ENCODE assay signal across 9 cellular contexts in genomic region chr6:7390218-7390878, GRCh38. TPM values are rescaled to one million over a fixed set of nuclear protein-coding genes. Genes with fewer than 3 reads are reported as not detected.
DNase-seq lines count a peak whose midpoint lies in the region; ATAC-seq, FAIRE-seq and TF ChIP-seq lines count a peak whose summit lies in the region.
"Had no signal": no experiment of that assay in that cellular context is flagged by ENCODE, and none has a peak within 500 bp of the region (broad histone marks: within the 10 kb centered on the region; RNA-seq: fewer than 3 reads in every experiment).

No MANE protein-coding gene starts in this region.

- peak overlapping the region; percentile 80; the same call in 1 of the 2 replicates for H2AFZ ChIP-seq in Karpas-422 (ENCODE audit: low read length)

- no peak for FAIRE-seq in bronchial epithelial cell (lab: Jason Lieb, UNC)

- H3K36me3 ChIP-seq in Karpas-422 (ENCODE audit: insufficient read depth, low read length) (peaks cover 23% of the 10 kb centered on the region), bronchial epithelial cell (ENCODE audit: control insufficient read depth, insufficient read depth, low read length) (no peaks in the 10 kb centered on the region)

- in situ Hi-C loops in Caki2 (cut with HindIII; ENCODE audit: low pct_unique_long_range_greater_than_20kb, low sequenced_read_pairs) = no loop called here
- in situ Hi-C loops in G401 (cut with HindIII; ENCODE audit: low sequenced_read_pairs) = no loop called here

- peak overlapping the region; percentile 89 for H3K9ac ChIP-seq in Karpas-422 (ENCODE audit: low read length)

- H3K79me2 ChIP-seq in Karpas-422 (ENCODE audit: low read length) = peaks cover 50% of the 10 kb centered on the region

- peak overlapping the region; percentile 68 for H3K27ac ChIP-seq in Karpas-422 (ENCODE audit: low read length)

- no peaks in the 10 kb centered on the region for H3K9me2 ChIP-seq in Karpas-422 (replicated peaks; ENCODE audit: insufficient read depth, low read length)

- H3K27me3 ChIP-seq in Karpas-422 (ENCODE audit: low read length) = no peaks in the 10 kb centered on the region
- no peaks in the 10 kb centered on the region for H3K27me3 ChIP-seq in bronchial epithelial cell (ENCODE audit: control insufficient read depth, insufficient read depth, low read length)

- H3K4me3 ChIP-seq in Karpas-422 (ENCODE audit: low read length) = peak overlapping the region; percentile 90
- H3K4me3 ChIP-seq in bronchial epithelial cell (ENCODE audit: low read depth, low read length) = peak overlapping the region; percentile 72

- peaks cover 14% of the 10 kb centered on the region; the same call in 1 of the 2 replicates for H4K20me1 ChIP-seq in Karpas-422 (ENCODE audit: insufficient read depth, low read depth, low read length)

- H3K9me3 ChIP-seq in Karpas-422 (ENCODE audit: low read length) = no peaks in the 10 kb centered on the region

- H3K4me2 ChIP-seq in Karpas-422 (ENCODE audit: low read depth, low read length, poor library complexity, severe bottlenecking) = peak overlapping the region; percentile 91

- H3K4me1 ChIP-seq in Karpas-422 (ENCODE audit: low read length) = peaks cover 29% of the 10 kb centered on the region

- DNase-seq in Caki2 (ENCODE audit: low read depth) (peak; percentile 3), Karpas-422 (peak; percentile 77), bronchial epithelial cell (ENCODE audit: low read depth) (no peak), myocyte (ENCODE audit: low read depth) (peak; percentile 5), SW480 (ENCODE audit: low spot score) (no peak), G401 (ENCODE audit: low spot score) (no peak), HK-2 (ENCODE audit: unreplicated experiment) (no peak)

- peak; percentile 3 for ATAC-seq in GM21515 (IDR thresholded peaks at IDR 0.05; ENCODE audit: unreplicated experiment)

- TF ChIP-seq CTCF in bronchial epithelial cell (IDR thresholded peaks at IDR 0.05; ENCODE audit: insufficient read depth, low read length, severe bottlenecking) = no peak

RNA-seq across cellular contexts. Expression of gene RIOK1, which starts 0.7 kb away (rescaled TPM):
- 4.8 and 18.3 TPM in 2 replicates for total RNA-seq in Caki2 (2014; rRNA removed; shearing (Covaris generic); ENCODE audit: low replicate concordance)
- 36.8 and 57.0 TPM in 2 replicates for total RNA-seq in Karpas-422 (2014; rRNA removed; shearing (Covaris generic); ENCODE audit: low replicate concordance)
- total RNA-seq in bronchial epithelial cell = 21.9 and 25.3 TPM in 2 replicates
- total RNA-seq in myocyte = 13.9 and 15.4 TPM in 2 replicates
- polyA plus RNA-seq in myocyte (2012) = 9.7 TPM
- 10.5 and 16.3 TPM in 2 replicates for total RNA-seq in G401 (2014; rRNA removed; shearing (Covaris generic))

RNA-seq across cellular contexts. Expression of gene CAGE1, which starts 0.8 kb away (rescaled TPM):
- not detected in 2 replicates for total RNA-seq in Caki2 (2014; rRNA removed; shearing (Covaris generic); ENCODE audit: low replicate concordance)
- not detected in 2 replicates for total RNA-seq in Karpas-422 (2014; rRNA removed; shearing (Covaris generic); ENCODE audit: low replicate concordance)
- total RNA-seq in bronchial epithelial cell = 0.13 TPM in 1 of 2 replicates, not detected in the other
- total RNA-seq in myocyte = not detected in 2 replicates
- polyA plus RNA-seq in myocyte (2012) = 0.09 TPM
- 0.47 TPM in 1 of 2 replicates, not detected in the other for total RNA-seq in G401 (2014; rRNA removed; shearing (Covaris generic))
- total RNA-seq: T-helper 2 cell treated with Interferon-gamma antibody and Interleukin-4, amounts not matched to agents 100 ng/mL and 5 ng/mL, for 36 hours had no signal

Comparison
In these comparisons a context has a peak if more than half of its experiments do, and no peak if none do; other contexts are left out.
1. DNase-seq: peak in Caki2 (single experiment), Karpas-422 (single experiment) and myocyte (single experiment); none in bronchial epithelial cell (single experiment), SW480 (single experiment), G401 (single experiment) and HK-2 (single experiment).